In genomic region chr3:101963902-101964362, GRCh38 we compare ENCODE assay signal across 1 cellular context.
TF ChIP-seq lines count a peak whose summit lies in the region.

No MANE protein-coding gene starts in this region.

TF ChIP-seq in IMR-90, 13 proteins besides CTCF, POLR2A, EP300 and RAD21:
- TF ChIP-seq RCOR1 (IDR thresholded peaks at IDR 0.05; ENCODE audit: insufficient replicate concordance, low read length) (no peak), MXI1 (IDR thresholded peaks at IDR 0.05; ENCODE audit: borderline replicate concordance, low read depth, low read length) (no peak), CEBPB (IDR thresholded peaks at IDR 0.05; ENCODE audit: low read depth, low read length) (peak; percentile 87), ELK1 (IDR thresholded peaks at IDR 0.05; ENCODE audit: borderline replicate concordance, low read depth, low read length) (no peak), NFE2L2 (IDR thresholded peaks at IDR 0.05; ENCODE audit: low read depth, low read length) (no peak), MAFK (IDR thresholded peaks at IDR 0.05; ENCODE audit: low read depth, low read length) (no peak), FOS (IDR thresholded peaks at IDR 0.05; ENCODE audit: low read depth, low read length) (peak; percentile 66), MAZ (IDR thresholded peaks at IDR 0.05; ENCODE audit: borderline replicate concordance, low read depth, low read length) (no peak), SMC3 (IDR thresholded peaks at IDR 0.05; ENCODE audit: low read depth, low read length) (no peak), RFX5 (IDR thresholded peaks at IDR 0.05; ENCODE audit: low read depth, low read length) (no peak), BHLHE40 (IDR thresholded peaks at IDR 0.05; ENCODE audit: low read depth, low read length) (no peak), CHD1 (IDR thresholded peaks at IDR 0.05; ENCODE audit: low read depth, low read length) (no peak)
- TF ChIP-seq, protein P1, sequence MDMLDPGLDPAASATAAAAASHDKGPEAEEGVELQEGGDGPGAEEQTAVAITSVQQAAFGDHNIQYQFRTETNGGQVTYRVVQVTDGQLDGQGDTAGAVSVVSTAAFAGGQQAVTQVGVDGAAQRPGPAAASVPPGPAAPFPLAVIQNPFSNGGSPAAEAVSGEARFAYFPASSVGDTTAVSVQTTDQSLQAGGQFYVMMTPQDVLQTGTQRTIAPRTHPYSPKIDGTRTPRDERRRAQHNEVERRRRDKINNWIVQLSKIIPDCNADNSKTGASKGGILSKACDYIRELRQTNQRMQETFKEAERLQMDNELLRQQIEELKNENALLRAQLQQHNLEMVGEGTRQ (IDR thresholded peaks at IDR 0.05; ENCODE audit: low read depth, low read length), result no peak
